ENCODE assay signal across 9 cellular contexts in genomic region chr7:101537935-101538595, GRCh38.
"Had no signal": no experiment of that assay in that cellular context is flagged by ENCODE, and none has a peak within 500 bp of the region (broad histone marks: within the 10 kb centered on the region; RNA-seq: fewer than 3 reads in every experiment).

No MANE protein-coding gene starts in this region.

- H3K9me3 ChIP-seq: thoracic aorta, upper lobe of right lung had no signal

- H3K36me3 ChIP-seq: thoracic aorta, upper lobe of right lung had no signal

- H3K36me3 Mint-ChIP-seq: activated naive CD8-positive, alpha-beta T cell; brain; T-cell had no signal

- H3K27ac Mint-ChIP-seq: activated CD4-positive, alpha-beta memory T cell treated with anti-CD3 and anti-CD28 coated beads, Interleukin-2, amount 10 ng/mL, durations not matched to agents 7 days and 5 days; activated naive CD8-positive, alpha-beta T cell; activated T-cell treated with anti-CD3 and anti-CD28 coated beads, Interleukin-2, amount 50 U/mL, for 24 hours; T-cell had no signal

- H3K4me1 Mint-ChIP-seq: activated CD4-positive, alpha-beta memory T cell treated with anti-CD3 and anti-CD28 coated beads, Interleukin-2, amount 10 ng/mL, durations not matched to agents 7 days and 5 days had no signal

- H3K4me3 ChIP-seq: coronary artery, thoracic aorta, upper lobe of right lung had no signal

- H3K9me3 Mint-ChIP-seq: activated CD4-positive, alpha-beta memory T cell treated with anti-CD3 and anti-CD28 coated beads, Interleukin-2, amount 10 ng/mL, durations not matched to agents 7 days and 5 days; activated T-cell treated with anti-CD3 and anti-CD28 coated beads, Interleukin-2, amount 50 U/mL, for 24 hours; brain; nephron; T-cell had no signal

- H3K4me3 Mint-ChIP-seq: activated CD4-positive, alpha-beta memory T cell treated with anti-CD3 and anti-CD28 coated beads, Interleukin-2, amount 10 ng/mL, durations not matched to agents 7 days and 5 days; activated naive CD8-positive, alpha-beta T cell; activated T-cell treated with anti-CD3 and anti-CD28 coated beads, Interleukin-2, amount 50 U/mL, for 24 hours; brain; nephron; T-cell had no signal

- H3K27me3 ChIP-seq: upper lobe of right lung had no signal

- H3K27me3 Mint-ChIP-seq: activated naive CD8-positive, alpha-beta T cell; brain had no signal

- H3K27ac ChIP-seq: thoracic aorta, upper lobe of right lung had no signal
